8 cellular contexts compared by ENCODE assay signal in genomic region chr7:152675761-152676636, GRCh38. TPM values are rescaled to one million over a fixed set of nuclear protein-coding genes. Genes with fewer than 3 reads are reported as not detected.
DNase-seq lines count a peak whose midpoint lies in the region; ATAC-seq and TF ChIP-seq lines count a peak whose summit lies in the region.

TSS of gene XRCC2 (minus strand) at chr7:152676141. CDS start at chr7:152676079, 62 bp downstream.

- H3K4me1 ChIP-seq in osteoblast (ENCODE audit: insufficient read depth, low read length) (peaks cover 7% of the 10 kb centered on the region), thymus (ENCODE audit: control insufficient read depth, insufficient read depth, low read length) (peaks cover 9% of the 10 kb centered on the region)

- H3K79me2 ChIP-seq in osteoblast (ENCODE audit: insufficient read depth, low read length): peaks cover 39% of the 10 kb centered on the region

- H3K27me3 Mint-ChIP-seq in activated naive CD4-positive, alpha-beta T cell treated with anti-CD3 and anti-CD28 coated beads, Interleukin-2, amount 50 U/mL, for 24 hours: no peaks in the 10 kb centered on the region

- 3% methylated on average over 62 of the region's 62 CpGs for WGBS in thymus

- H3K36me3 ChIP-seq in osteoblast (ENCODE audit: insufficient read depth, low read length) (no peaks in the 10 kb centered on the region), thymus (ENCODE audit: control insufficient read depth, insufficient read depth) (no peaks in the 10 kb centered on the region)

- intact Hi-C loops in head of caudate nucleus (cut with DNase I): loop anchor here (10.0 kb wide), 1 partner anchor 211 kb away; no protein-coding TSS in a partner anchor

- peak; percentile 98 for DNase-seq in GM10266 (ENCODE audit: extremely low spot score)
- peak; percentile 96 for DNase-seq in NCI-H1092 treated with DMSO at 0.1 percent for 48 hours (lab: John Stamatoyannopoulos, UW)
- DNase-seq in head of caudate nucleus: peak; percentile 75 to 95 (median 90)
- peak; percentile 99 for DNase-seq in osteoblast (ENCODE audit: insufficient read length, low spot score, missing footprints)

- H3K4me3 ChIP-seq in osteoblast (ENCODE audit: insufficient read depth, low read length) (peak within 1 kb of the TSS; percentile 89), thymus (ENCODE audit: low read length) (peak within 1 kb of the TSS; percentile 74)

- peak within 1 kb of the TSS; percentile 96 for H3K27ac Mint-ChIP-seq in activated naive CD4-positive, alpha-beta T cell treated with anti-CD3 and anti-CD28 coated beads, Interleukin-2, amount 50 U/mL, for 24 hours

- no peaks in the 10 kb centered on the region for H3K27me3 ChIP-seq in osteoblast (ENCODE audit: insufficient read depth, low read length)
- H3K27me3 ChIP-seq in thymus (ENCODE audit: control insufficient read depth, insufficient read depth): no peaks in the 10 kb centered on the region

- no peaks in the 10 kb centered on the region for H4K20me1 ChIP-seq in osteoblast (ENCODE audit: insufficient read depth, low read length)

- H3K27ac ChIP-seq in osteoblast (ENCODE audit: low read depth, low read length): peak within 1 kb of the TSS; percentile 90
- H3K27ac ChIP-seq in thymus (ENCODE audit: low read depth): peak within 1 kb of the TSS; percentile 78

- H3K9me3 Mint-ChIP-seq in activated naive CD4-positive, alpha-beta T cell treated with anti-CD3 and anti-CD28 coated beads, Interleukin-2, amount 50 U/mL, for 24 hours: no peaks in the 10 kb centered on the region

- no peaks in the 10 kb centered on the region for H3K9me3 ChIP-seq in osteoblast (ENCODE audit: low read depth, low read length)
- H3K9me3 ChIP-seq in thymus (ENCODE audit: control insufficient read depth): no peaks in the 10 kb centered on the region

- H3K4me1 Mint-ChIP-seq in activated naive CD4-positive, alpha-beta T cell treated with anti-CD3 and anti-CD28 coated beads, Interleukin-2, amount 50 U/mL, for 24 hours: peaks cover 10% of the 10 kb centered on the region

- ATAC-seq in HG02623 (IDR thresholded peaks at IDR 0.05; ENCODE audit: unreplicated experiment) (peak; percentile 93), SK-N-SH treated with all-trans-retinoic acid at 6 μM for 48 hours (peak; percentile 97)

- H3K4me3 Mint-ChIP-seq in activated naive CD4-positive, alpha-beta T cell treated with anti-CD3 and anti-CD28 coated beads, Interleukin-2, amount 50 U/mL, for 24 hours: peak within 1 kb of the TSS; percentile 95

- H3K36me3 Mint-ChIP-seq in activated naive CD4-positive, alpha-beta T cell treated with anti-CD3 and anti-CD28 coated beads, Interleukin-2, amount 50 U/mL, for 24 hours: no peaks in the 10 kb centered on the region

- peak within 1 kb of the TSS; percentile 82 for H3K4me2 ChIP-seq in osteoblast (ENCODE audit: insufficient read depth, low read length)

- H2AFZ ChIP-seq in osteoblast (ENCODE audit: low read length): peak within 1 kb of the TSS; percentile 95

- TF ChIP-seq CTCF in GM10266 (IDR thresholded peaks at IDR 0.05; ENCODE audit: control insufficient read depth, insufficient read depth, low read depth, missing control alignments): no peak
- TF ChIP-seq CTCF in osteoblast (IDR thresholded peaks at IDR 0.05; ENCODE audit: extremely low read depth, low read depth, low read length): no peak

TF ChIP-seq in SK-N-SH treated with all-trans-retinoic acid at 6 μM for 48 hours, 23 proteins besides CTCF, POLR2A, EP300 and RAD21 (continues in another document):
- TF ChIP-seq TOX (CRISPR knock-in tag; IDR thresholded peaks at IDR 0.05; ENCODE audit: borderline replicate concordance) (no peak), ZFP3 (CRISPR knock-in tag; IDR thresholded peaks at IDR 0.05) (no peak), ESRRG (CRISPR knock-in tag; IDR thresholded peaks at IDR 0.05) (no peak), ZC3H10 (CRISPR knock-in tag; IDR thresholded peaks at IDR 0.05) (no peak), SNAI2 (CRISPR knock-in tag; IDR thresholded peaks at IDR 0.05) (no peak), BACH2 (CRISPR knock-in tag; IDR thresholded peaks at IDR 0.05; ENCODE audit: borderline replicate concordance) (no peak), ZNF8 (CRISPR knock-in tag; IDR thresholded peaks at IDR 0.05) (no peak), ZNF565 (CRISPR knock-in tag; conservative IDR thresholded peaks at IDR 0.05; ENCODE audit: low read depth) (no peak), TCF4 (CRISPR knock-in tag; IDR thresholded peaks at IDR 0.05; ENCODE audit: borderline replicate concordance) (peak; percentile 35; the same call in 1 of the 2 replicates), RARB (CRISPR knock-in tag; IDR thresholded peaks at IDR 0.05) (no peak), GLIS3 (CRISPR knock-in tag; IDR thresholded peaks at IDR 0.05) (no peak), PPARA (CRISPR knock-in tag; IDR thresholded peaks at IDR 0.05; ENCODE audit: borderline replicate concordance) (no peak), OSR1 (CRISPR knock-in tag; IDR thresholded peaks at IDR 0.05) (no peak), ZFP30 (CRISPR knock-in tag; IDR thresholded peaks at IDR 0.05) (no peak; the same call in 1 of the 2 replicates), CSDC2 (CRISPR knock-in tag; IDR thresholded peaks at IDR 0.05) (no peak)
- TF ChIP-seq, protein P1, sequence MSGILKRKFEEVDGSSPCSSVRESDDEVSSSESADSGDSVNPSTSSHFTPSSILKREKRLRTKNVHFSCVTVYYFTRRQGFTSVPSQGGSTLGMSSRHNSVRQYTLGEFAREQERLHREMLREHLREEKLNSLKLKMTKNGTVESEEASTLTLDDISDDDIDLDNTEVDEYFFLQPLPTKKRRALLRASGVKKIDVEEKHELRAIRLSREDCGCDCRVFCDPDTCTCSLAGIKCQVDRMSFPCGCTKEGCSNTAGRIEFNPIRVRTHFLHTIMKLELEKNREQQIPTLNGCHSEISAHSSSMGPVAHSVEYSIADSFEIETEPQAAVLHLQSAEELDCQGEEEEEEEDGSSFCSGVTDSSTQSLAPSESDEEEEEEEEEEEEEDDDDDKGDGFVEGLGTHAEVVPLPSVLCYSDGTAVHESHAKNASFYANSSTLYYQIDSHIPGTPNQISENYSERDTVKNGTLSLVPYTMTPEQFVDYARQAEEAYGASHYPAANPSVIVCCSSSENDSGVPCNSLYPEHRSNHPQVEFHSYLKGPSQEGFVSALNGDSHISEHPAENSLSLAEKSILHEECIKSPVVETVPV (CRISPR knock-in tag; IDR thresholded peaks at IDR 0.05): peak; percentile 76; the same call in 1 of the 2 replicates
- TF ChIP-seq, protein P2, sequence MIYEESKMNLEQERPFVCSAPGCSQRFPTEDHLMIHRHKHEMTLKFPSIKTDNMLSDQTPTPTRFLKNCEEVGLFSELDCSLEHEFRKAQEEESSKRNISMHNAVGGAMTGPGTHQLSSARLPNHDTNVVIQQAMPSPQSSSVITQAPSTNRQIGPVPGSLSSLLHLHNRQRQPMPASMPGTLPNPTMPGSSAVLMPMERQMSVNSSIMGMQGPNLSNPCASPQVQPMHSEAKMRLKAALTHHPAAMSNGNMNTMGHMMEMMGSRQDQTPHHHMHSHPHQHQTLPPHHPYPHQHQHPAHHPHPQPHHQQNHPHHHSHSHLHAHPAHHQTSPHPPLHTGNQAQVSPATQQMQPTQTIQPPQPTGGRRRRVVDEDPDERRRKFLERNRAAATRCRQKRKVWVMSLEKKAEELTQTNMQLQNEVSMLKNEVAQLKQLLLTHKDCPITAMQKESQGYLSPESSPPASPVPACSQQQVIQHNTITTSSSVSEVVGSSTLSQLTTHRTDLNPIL (CRISPR knock-in tag; IDR thresholded peaks at IDR 0.05; ENCODE audit: low read depth): 0 out of 2 replicates have a peak, but pooled peaks have one; percentile 23
- TF ChIP-seq, protein P3, sequence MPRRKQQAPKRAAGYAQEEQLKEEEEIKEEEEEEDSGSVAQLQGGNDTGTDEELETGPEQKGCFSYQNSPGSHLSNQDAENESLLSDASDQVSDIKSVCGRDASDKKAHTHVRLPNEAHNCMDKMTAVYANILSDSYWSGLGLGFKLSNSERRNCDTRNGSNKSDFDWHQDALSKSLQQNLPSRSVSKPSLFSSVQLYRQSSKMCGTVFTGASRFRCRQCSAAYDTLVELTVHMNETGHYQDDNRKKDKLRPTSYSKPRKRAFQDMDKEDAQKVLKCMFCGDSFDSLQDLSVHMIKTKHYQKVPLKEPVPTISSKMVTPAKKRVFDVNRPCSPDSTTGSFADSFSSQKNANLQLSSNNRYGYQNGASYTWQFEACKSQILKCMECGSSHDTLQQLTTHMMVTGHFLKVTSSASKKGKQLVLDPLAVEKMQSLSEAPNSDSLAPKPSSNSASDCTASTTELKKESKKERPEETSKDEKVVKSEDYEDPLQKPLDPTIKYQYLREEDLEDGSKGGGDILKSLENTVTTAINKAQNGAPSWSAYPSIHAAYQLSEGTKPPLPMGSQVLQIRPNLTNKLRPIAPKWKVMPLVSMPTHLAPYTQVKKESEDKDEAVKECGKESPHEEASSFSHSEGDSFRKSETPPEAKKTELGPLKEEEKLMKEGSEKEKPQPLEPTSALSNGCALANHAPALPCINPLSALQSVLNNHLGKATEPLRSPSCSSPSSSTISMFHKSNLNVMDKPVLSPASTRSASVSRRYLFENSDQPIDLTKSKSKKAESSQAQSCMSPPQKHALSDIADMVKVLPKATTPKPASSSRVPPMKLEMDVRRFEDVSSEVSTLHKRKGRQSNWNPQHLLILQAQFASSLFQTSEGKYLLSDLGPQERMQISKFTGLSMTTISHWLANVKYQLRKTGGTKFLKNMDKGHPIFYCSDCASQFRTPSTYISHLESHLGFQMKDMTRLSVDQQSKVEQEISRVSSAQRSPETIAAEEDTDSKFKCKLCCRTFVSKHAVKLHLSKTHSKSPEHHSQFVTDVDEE (CRISPR knock-in tag; IDR thresholded peaks at IDR 0.05): no peak
- TF ChIP-seq, protein P4, sequence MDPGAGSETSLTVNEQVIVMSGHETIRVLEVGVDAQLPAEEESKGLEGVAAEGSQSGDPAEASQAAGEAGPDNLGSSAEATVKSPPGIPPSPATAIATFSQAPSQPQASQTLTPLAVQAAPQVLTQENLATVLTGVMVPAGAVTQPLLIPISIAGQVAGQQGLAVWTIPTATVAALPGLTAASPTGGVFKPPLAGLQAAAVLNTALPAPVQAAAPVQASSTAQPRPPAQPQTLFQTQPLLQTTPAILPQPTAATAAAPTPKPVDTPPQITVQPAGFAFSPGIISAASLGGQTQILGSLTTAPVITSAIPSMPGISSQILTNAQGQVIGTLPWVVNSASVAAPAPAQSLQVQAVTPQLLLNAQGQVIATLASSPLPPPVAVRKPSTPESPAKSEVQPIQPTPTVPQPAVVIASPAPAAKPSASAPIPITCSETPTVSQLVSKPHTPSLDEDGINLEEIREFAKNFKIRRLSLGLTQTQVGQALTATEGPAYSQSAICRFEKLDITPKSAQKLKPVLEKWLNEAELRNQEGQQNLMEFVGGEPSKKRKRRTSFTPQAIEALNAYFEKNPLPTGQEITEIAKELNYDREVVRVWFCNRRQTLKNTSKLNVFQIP (CRISPR knock-in tag; IDR thresholded peaks at IDR 0.05; ENCODE audit: borderline replicate concordance, low read depth): no peak

RNA-seq across cellular contexts. Expression of gene XRCC2, which starts in this region (rescaled TPM):
- total RNA-seq in osteoblast: 0.72 and 1.2 TPM in 2 replicates
- 0.64 TPM for polyA plus RNA-seq in thymus

Comparison
In these comparisons a context has a peak if more than half of its experiments do, and no peak if none do; other contexts are left out.
1. Peak in every context shown above with its lines: DNase-seq, ATAC-seq, H3K4me3 ChIP-seq and H3K27ac ChIP-seq.